Comparison of ENCODE assay signal across 20 cellular contexts in genomic region chr4:123606336-123606735, GRCh38.
"Had no signal": no experiment of that assay in that cellular context is flagged by ENCODE, and none has a peak within 500 bp of the region (broad histone marks: within the 10 kb centered on the region; RNA-seq: fewer than 3 reads in every experiment).

No MANE protein-coding gene starts in this region.

- H3K27me3 ChIP-seq: ovary, tibial nerve had no signal

- H3K27ac Mint-ChIP-seq: activated CD4-positive, alpha-beta memory T cell treated with anti-CD3 and anti-CD28 coated beads for 36 hours; activated CD4-positive, alpha-beta T cell treated with anti-CD3 and anti-CD28 coated beads for 36 hours; WTC11 had no signal

- H3K36me3 ChIP-seq: heart right ventricle, ovary, tibial nerve had no signal

- H3K9me3 Mint-ChIP-seq: activated CD4-positive, alpha-beta memory T cell treated with anti-CD3 and anti-CD28 coated beads for 36 hours; activated T-cell treated with anti-CD3 and anti-CD28 coated beads, Interleukin-2, amount 50 U/mL, for 4 hours; naive B cell had no signal

- FAIRE-seq: bronchial epithelial cell had no signal

- H3K36me3 Mint-ChIP-seq: activated CD4-positive, alpha-beta memory T cell treated with anti-CD3 and anti-CD28 coated beads for 36 hours; naive B cell; WTC11 had no signal

- H3K9me3 ChIP-seq: heart right ventricle, mucosa of descending colon, ovary, psoas muscle, tibial nerve had no signal

- ATAC-seq: activated CD4-positive, alpha-beta T cell treated with anti-CD3 and anti-CD28 coated beads for 36 hours; activated T-cell treated with anti-CD3 and anti-CD28 coated beads, Interleukin-2, amount 50 U/mL, for 4 hours; left ventricle myocardium superior; mucosa of descending colon; psoas muscle; WTC11 had no signal

- H3K4me3 Mint-ChIP-seq: activated CD4-positive, alpha-beta memory T cell treated with anti-CD3 and anti-CD28 coated beads for 36 hours; activated CD4-positive, alpha-beta T cell treated with anti-CD3 and anti-CD28 coated beads for 36 hours; activated T-cell treated with anti-CD3 and anti-CD28 coated beads, Interleukin-2, amount 50 U/mL, for 4 hours; naive B cell; WTC11 had no signal

- DNase-seq: activated CD4-positive, alpha-beta memory T cell treated with anti-CD3 and anti-CD28 coated beads for 36 hours; activated CD4-positive, alpha-beta T cell treated with anti-CD3 and anti-CD28 coated beads for 36 hours; activated effector memory CD4-positive, alpha-beta T cell treated with Interleukin-2 at 50 U/mL for 16 hours; activated naive CD4-positive, alpha-beta T cell treated with anti-CD3 and anti-CD28 coated beads, Interleukin-2, amount 50 U/mL, for 16 hours; activated T-cell treated with anti-CD3 and anti-CD28 coated beads, Interleukin-2, amount 50 U/mL, for 4 hours; cerebellar nuclear complex; cortex of kidney; heart right ventricle; kidney glomerular epithelial cell; left ventricle myocardium superior; mucosa of descending colon; naive B cell; ovary; psoas muscle; right cardiac atrium; stimulated activated CD4-positive, alpha-beta T cell treated with anti-CD3 and anti-CD28 coated beads, Interleukin-2, amount 100 ng/mL, for 24 hours; stimulated activated naive CD8-positive, alpha-beta T cell treated with anti-CD3 and anti-CD28 coated beads, Interleukin-15, Interleukin-2, amounts not matched to agents 100 U/mL and 50 U/mL, for 24 hours had no signal

- H3K27me3 Mint-ChIP-seq: activated CD4-positive, alpha-beta T cell treated with anti-CD3 and anti-CD28 coated beads for 36 hours; naive B cell had no signal

- H3K4me1 ChIP-seq: psoas muscle had no signal

- H3K4me3 ChIP-seq: heart right ventricle, mucosa of descending colon, ovary, psoas muscle, tibial nerve had no signal

- H3K27ac ChIP-seq: ovary, psoas muscle, tibial nerve had no signal
